Comparison of ENCODE assay signal across 2 cellular contexts in genomic region chr17:43581130-43581529, GRCh38.
TF ChIP-seq lines count a peak whose summit lies in the region.

No MANE protein-coding gene starts in this region.

TF ChIP-seq in HepG2, 621 proteins besides CTCF, POLR2A, EP300 and RAD21:
- TF ChIP-seq CBFB (CRISPR knock-in tag; IDR thresholded peaks at IDR 0.05): 0 out of 2 replicates have a peak, but pooled peaks have one; percentile 31
- no peak for TF ChIP-seq DRAP1 (CRISPR knock-in tag; IDR thresholded peaks at IDR 0.05)

TF ChIP-seq in H1, 55 proteins besides CTCF, POLR2A, EP300 and RAD21:
- TF ChIP-seq HDAC2 (IDR thresholded peaks at IDR 0.05; ENCODE audit: borderline replicate concordance in 1 of 2, low read depth in 2 of 2, low read length in 2 of 2) (no peak), E2F6 (IDR thresholded peaks at IDR 0.05) (no peak), GTF2F1 (IDR thresholded peaks at IDR 0.05; ENCODE audit: borderline replicate concordance, low read depth, low read length) (no peak), SP1 (IDR thresholded peaks at IDR 0.05; ENCODE audit: low read depth, low read length) (no peak), MAFK (IDR thresholded peaks at IDR 0.05; ENCODE audit: low read depth, low read length) (no peak), TCF12 (IDR thresholded peaks at IDR 0.05; ENCODE audit: low read depth, low read length) (no peak)
